ENCODE assay signal across 18 cellular contexts in the genomic region with DNA sequence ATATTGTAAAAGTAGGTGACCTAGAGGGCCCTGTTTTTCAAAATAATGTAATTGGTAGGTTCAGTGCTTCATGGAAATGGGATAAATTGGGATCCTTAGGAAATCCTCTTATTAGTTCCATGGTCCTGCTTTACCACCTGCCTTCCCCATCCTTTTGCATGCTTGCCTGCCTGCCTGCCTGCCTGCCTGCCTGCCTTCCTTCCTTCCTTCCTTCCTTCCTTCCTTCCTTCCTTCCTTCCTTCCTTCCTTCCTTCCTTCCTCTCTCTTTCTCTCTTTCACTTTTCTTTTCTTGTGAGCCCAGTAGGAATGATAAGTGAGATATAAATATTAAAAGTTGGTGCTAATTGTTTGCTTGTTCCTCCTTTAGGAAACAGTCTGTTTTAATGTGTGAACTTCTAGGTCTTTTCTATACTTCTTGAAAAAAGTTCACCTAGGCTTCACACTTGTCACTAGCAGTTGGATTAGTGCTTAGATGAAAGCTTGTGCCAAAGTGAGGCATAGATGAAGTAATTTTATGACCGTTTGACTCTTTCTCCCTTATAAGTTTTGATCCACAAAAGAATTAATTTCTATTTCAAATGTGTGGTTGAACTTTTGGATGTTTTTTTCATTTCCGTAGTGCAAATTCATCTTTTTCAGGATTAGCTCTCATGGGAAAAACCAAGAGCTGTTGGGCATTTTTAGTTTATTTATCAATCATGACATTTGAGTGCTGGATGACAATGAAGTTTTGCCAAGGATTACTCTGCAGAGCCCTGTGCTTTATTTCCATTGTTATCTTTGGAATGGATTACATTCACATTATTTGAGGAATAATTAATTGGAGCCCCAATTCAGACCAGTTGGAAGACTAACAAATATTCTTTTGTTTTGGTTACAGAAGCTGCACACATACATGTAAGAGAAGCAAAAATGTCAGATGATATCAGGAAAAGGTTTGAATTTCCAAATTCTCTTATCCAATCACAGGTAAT. TPM values are rescaled to one million over a fixed set of nuclear protein-coding genes. Genes with fewer than 3 reads are reported as not detected.
DNase-seq lines count a peak whose midpoint lies in the region; ATAC-seq, FAIRE-seq and TF ChIP-seq lines count a peak whose summit lies in the region.
"Had no signal": no experiment of that assay in that cellular context is flagged by ENCODE, and none has a peak within 500 bp of the region (broad histone marks: within the 10 kb centered on the region; RNA-seq: fewer than 3 reads in every experiment).

No MANE protein-coding gene starts in this region.

- H3K79me2 ChIP-seq in endothelial cell of umbilical vein (ENCODE audit: control insufficient read depth, insufficient read depth, low read length) = peaks cover 8% of the 10 kb centered on the region

- H3K4me3 ChIP-seq in A549 = no peak overlapping the region
- no peak overlapping the region for H3K4me3 ChIP-seq in endothelial cell of umbilical vein (replicated peaks in 1 of 3; ENCODE audit: insufficient read depth in 1 of 3, low read depth in 1 of 3, low read length in 3 of 3)
- H3K4me3 ChIP-seq: GM12878, GM23338 had no signal

- POLR2A ChIA-PET in activated CD8-positive, alpha-beta T cell treated with anti-CD3 and anti-CD28 coated beads, Interleukin-2, amount 10 ng/mL, durations not matched to agents 7 days and 5 days (lab: Charles Lee) = no interaction called here
- POLR2A ChIA-PET in activated CD8-positive, alpha-beta T cell treated with anti-CD3 and anti-CD28 coated beads for 36 hours (lab: Charles Lee) = no interaction called here
- POLR2A ChIA-PET in A549 (lab: Yijun Ruan, JAX) = no interaction called here
- POLR2A ChIA-PET in endothelial cell of umbilical vein (lab: Charles Lee) = no interaction called here

- no peak for DNase-seq in activated CD8-positive, alpha-beta T cell treated with anti-CD3 and anti-CD28 coated beads, Interleukin-2, amount 10 ng/mL, durations not matched to agents 7 days and 5 days
- no peak for DNase-seq in activated CD8-positive, alpha-beta T cell treated with anti-CD3 and anti-CD28 coated beads for 36 hours
- DNase-seq in A549 (ENCODE audit: low read depth in 1 of 2, low spot score in 1 of 2) (no peak), NCI-H69 (lab: John Stamatoyannopoulos, UW) (peak; percentile 15), endothelial cell of umbilical vein (ENCODE audit: low read depth, low spot score) (peak; percentile 50), HK-2 (ENCODE audit: unreplicated experiment) (no peak)
- DNase-seq: 8988T; BE2C; CD4-positive, alpha-beta memory T cell; DMS79; H7; IMR-90 had no signal

- no peak for TF ChIP-seq RAD21 in A549 (conservative IDR thresholded peaks at IDR 0.05 in 1 of 2, IDR thresholded peaks at IDR 0.05 in 1 of 2)

- no peak for FAIRE-seq in A549 (lab: Jason Lieb, UNC)
- peak; percentile 42 for FAIRE-seq in endothelial cell of umbilical vein (lab: Jason Lieb, UNC)
- FAIRE-seq: GM12878, GM18507 had no signal

- H2AFZ ChIP-seq in endothelial cell of umbilical vein (ENCODE audit: low read depth, low read length) = no peak overlapping the region
- H2AFZ ChIP-seq: GM23338 had no signal

- 90% methylated on average over 2 of the region's 2 CpGs for WGBS in A549 (ENCODE audit: missing lambda C conversion rate)

- H3K36me3 ChIP-seq in endothelial cell of umbilical vein (ENCODE audit: control insufficient read depth in 2 of 2, extremely low read depth in 1 of 2, insufficient read depth in 2 of 2, low read length in 2 of 2) = peaks cover 0 to 4% of the 10 kb centered on the region in 2 experiments

- TF ChIP-seq EP300 in A549 (IDR thresholded peaks at IDR 0.05) = no peak

- H3K9me3 ChIP-seq in A549 (no peaks in the 10 kb centered on the region), endothelial cell of umbilical vein (replicated peaks; ENCODE audit: control insufficient read depth, insufficient read depth, low read length) (no peaks in the 10 kb centered on the region)
- H3K9me3 ChIP-seq: BE2C had no signal

- H3K27ac ChIP-seq in A549 (no peak overlapping the region), endothelial cell of umbilical vein (ENCODE audit: insufficient read depth, low read depth, low read length) (no peak overlapping the region)
- H3K27ac ChIP-seq: C4-2B had no signal

- intact Hi-C loops in activated CD8-positive, alpha-beta T cell treated with anti-CD3 and anti-CD28 coated beads for 36 hours (cut with micrococcal nuclease) = no loop called here
- intact Hi-C loops in endothelial cell of umbilical vein (cut with micrococcal nuclease) = no loop called here

- dilution Hi-C loops in endothelial cell of umbilical vein (cut with MboI; ENCODE audit: extremely low pct_ligation_motif_present, low sequenced_read_pairs) = no loop called here

- no peak overlapping the region for H3K4me3 Mint-ChIP-seq in activated CD8-positive, alpha-beta T cell treated with anti-CD3 and anti-CD28 coated beads, Interleukin-2, amount 10 ng/mL, durations not matched to agents 7 days and 5 days
- H3K4me3 Mint-ChIP-seq in activated CD8-positive, alpha-beta T cell treated with anti-CD3 and anti-CD28 coated beads for 36 hours = no peak overlapping the region
- H3K4me3 Mint-ChIP-seq: GM23338 had no signal

- no peak for TF ChIP-seq CTCF in activated CD8-positive, alpha-beta T cell treated with anti-CD3 and anti-CD28 coated beads for 36 hours (IDR thresholded peaks at IDR 0.05)
- TF ChIP-seq CTCF in A549 (IDR thresholded peaks at IDR 0.05) = no peak
- no peak for TF ChIP-seq CTCF in endothelial cell of umbilical vein (IDR thresholded peaks at IDR 0.05; ENCODE audit: extremely low read depth in 1 of 2, insufficient read depth in 1 of 2, low read depth in 1 of 2, low read length in 2 of 2)

- H3K9me1 ChIP-seq in endothelial cell of umbilical vein (replicated peaks; ENCODE audit: control insufficient read depth, extremely low read depth, insufficient read depth, low read length) = no peaks in the 10 kb centered on the region

- TF ChIP-seq POLR2A in A549 (IDR thresholded peaks at IDR 0.05; ENCODE audit: low read length) (no peak), endothelial cell of umbilical vein (IDR thresholded peaks at IDR 0.05; ENCODE audit: low read depth, low read length) (no peak)

- peaks cover 3% of the 10 kb centered on the region for H3K9me3 Mint-ChIP-seq in activated CD8-positive, alpha-beta T cell treated with anti-CD3 and anti-CD28 coated beads, Interleukin-2, amount 10 ng/mL, durations not matched to agents 7 days and 5 days (ENCODE audit: insufficient read depth)
- H3K9me3 Mint-ChIP-seq in activated CD8-positive, alpha-beta T cell treated with anti-CD3 and anti-CD28 coated beads for 36 hours = no peaks in the 10 kb centered on the region
- H3K9me3 Mint-ChIP-seq: GM23338 had no signal

- H3K4me1 ChIP-seq in A549 (no peaks in the 10 kb centered on the region), endothelial cell of umbilical vein (ENCODE audit: control insufficient read depth, extremely low read depth, insufficient read depth, low read length) (peaks cover 20% of the 10 kb centered on the region)
- H3K4me1 ChIP-seq: BE2C had no signal

- no peaks in the 10 kb centered on the region for H4K20me1 ChIP-seq in endothelial cell of umbilical vein (replicated peaks; ENCODE audit: control insufficient read depth, extremely low read depth, insufficient read depth, low read length)

- H3K27me3 Mint-ChIP-seq in activated CD8-positive, alpha-beta T cell treated with anti-CD3 and anti-CD28 coated beads, Interleukin-2, amount 10 ng/mL, durations not matched to agents 7 days and 5 days (ENCODE audit: low read depth) = no peaks in the 10 kb centered on the region
- no peaks in the 10 kb centered on the region for H3K27me3 Mint-ChIP-seq in activated CD8-positive, alpha-beta T cell treated with anti-CD3 and anti-CD28 coated beads for 36 hours
- H3K27me3 Mint-ChIP-seq: CD4-positive, alpha-beta memory T cell had no signal

- H3K27me3 ChIP-seq in endothelial cell of umbilical vein (ENCODE audit: control insufficient read depth in 2 of 2, insufficient read depth in 2 of 2, low read length in 2 of 2) = no peaks in the 10 kb centered on the region
- H3K27me3 ChIP-seq: BE2C had no signal

- no TSS peak for BruUV-seq in endothelial cell of umbilical vein (replicated peaks; lab: Mats Ljungman, UMichigan)

- peaks cover 5% of the 10 kb centered on the region for H3K4me1 Mint-ChIP-seq in activated CD8-positive, alpha-beta T cell treated with anti-CD3 and anti-CD28 coated beads, Interleukin-2, amount 10 ng/mL, durations not matched to agents 7 days and 5 days (ENCODE audit: low read depth)
- peaks cover 3% of the 10 kb centered on the region for H3K4me1 Mint-ChIP-seq in activated CD8-positive, alpha-beta T cell treated with anti-CD3 and anti-CD28 coated beads for 36 hours (ENCODE audit: low read depth)

- no peak overlapping the region for H3K4me2 ChIP-seq in A549
- no peak overlapping the region for H3K4me2 ChIP-seq in endothelial cell of umbilical vein (ENCODE audit: insufficient read depth, low read length)
- H3K4me2 ChIP-seq: GM23338 had no signal

- peak overlapping the region; percentile 10 for H3K27ac Mint-ChIP-seq in activated CD8-positive, alpha-beta T cell treated with anti-CD3 and anti-CD28 coated beads, Interleukin-2, amount 10 ng/mL, durations not matched to agents 7 days and 5 days
- no peak overlapping the region for H3K27ac Mint-ChIP-seq in activated CD8-positive, alpha-beta T cell treated with anti-CD3 and anti-CD28 coated beads for 36 hours
- H3K27ac Mint-ChIP-seq: GM23338 had no signal

- H3K9ac ChIP-seq in endothelial cell of umbilical vein (replicated peaks; ENCODE audit: extremely low read depth, insufficient read depth, low read length) = no peak overlapping the region

- CTCF ChIA-PET in activated CD8-positive, alpha-beta T cell treated with anti-CD3 and anti-CD28 coated beads, Interleukin-2, amount 10 ng/mL, durations not matched to agents 7 days and 5 days (lab: Charles Lee) = no interaction called here
- CTCF ChIA-PET in activated CD8-positive, alpha-beta T cell treated with anti-CD3 and anti-CD28 coated beads for 36 hours (lab: Charles Lee) = interaction anchor here (1.2 kb wide), 1 partner anchor 480 kb away, joined by 3 read pairs; no protein-coding TSS in a partner anchor
- CTCF ChIA-PET in A549 (lab: Yijun Ruan, JAX) (interaction anchor here (0.9 kb wide), 1 partner anchor 90 kb away, joined by 3 read pairs; no protein-coding TSS in a partner anchor), endothelial cell of umbilical vein (lab: Charles Lee) (interaction anchor here (1.4 to 1.5 kb wide), 2 partner anchors 12 to 21 kb away, joined by 3 read pairs; no protein-coding TSS in a partner anchor)

- ATAC-seq in activated CD8-positive, alpha-beta T cell treated with anti-CD3 and anti-CD28 coated beads, Interleukin-2, amount 10 ng/mL, durations not matched to agents 7 days and 5 days = no peak
- ATAC-seq in activated CD8-positive, alpha-beta T cell treated with anti-CD3 and anti-CD28 coated beads for 36 hours = no peak
- no peak for ATAC-seq in A549
- no peak for ATAC-seq in HG03457 (IDR thresholded peaks at IDR 0.05; ENCODE audit: unreplicated experiment)
- ATAC-seq in HG02642 (IDR thresholded peaks at IDR 0.05; ENCODE audit: poor library complexity, unreplicated experiment) = no peak
- ATAC-seq: GM12878, GM23338 had no signal

- H3K36me3 Mint-ChIP-seq in activated CD8-positive, alpha-beta T cell treated with anti-CD3 and anti-CD28 coated beads, Interleukin-2, amount 10 ng/mL, durations not matched to agents 7 days and 5 days (ENCODE audit: low read depth) = peaks cover 25% of the 10 kb centered on the region
- peaks cover 9% of the 10 kb centered on the region for H3K36me3 Mint-ChIP-seq in activated CD8-positive, alpha-beta T cell treated with anti-CD3 and anti-CD28 coated beads for 36 hours (ENCODE audit: low read depth)

RNA-seq across cellular contexts. Expression of a gene that starts 30.7 kb away (rescaled TPM):
- 10 to 100 TPM; 31.5 to 32.8 TPM for total RNA-seq in activated CD8-positive, alpha-beta T cell treated with anti-CD3 and anti-CD28 coated beads, Interleukin-2, amount 10 ng/mL, durations not matched to agents 7 days and 5 days
- total RNA-seq in activated CD8-positive, alpha-beta T cell treated with anti-CD3 and anti-CD28 coated beads for 36 hours = 10 to 100 TPM; 37.3 to 42.8 TPM
- 53.8 and 71.7 TPM in 2 replicates for polyA plus RNA-seq in A549 (2011; rRNA removed)
- 10.1 and 12.5 TPM in 2 replicates for polyA plus RNA-seq in A549 (2012; cell fraction: cytosol; rRNA removed)
- 12.2 and 20.2 TPM in 2 replicates for polyA plus RNA-seq in A549 (2012; cell fraction: nucleus; rRNA removed)
- 21.7 to 23.1 TPM (median 22.0 TPM) in 3 replicates for polyA plus RNA-seq in A549 (2017; fragmentation: RNase III; extraction: RNeasy Plus Mini Kit Qiagen cat#74134 plus additional on column Dnase treatment)
- 138 and 140 TPM in 2 replicates for polyA minus RNA-seq in A549 (2011; rRNA and poly(A)+ RNA removed)
- total RNA-seq in endothelial cell of umbilical vein = 59.4 and 66.9 TPM in 2 replicates
- polyA plus RNA-seq in endothelial cell of umbilical vein = 26.7 and 27.7 TPM in 2 replicates
- polyA plus RNA-seq in endothelial cell of umbilical vein (2011; cell fraction: cytosol; rRNA removed) = 31.7 and 32.3 TPM in 2 replicates
- 86.0 and 90.1 TPM in 2 replicates for polyA plus RNA-seq in endothelial cell of umbilical vein (2011; cell fraction: nucleus; rRNA removed)
- 47.6 and 61.4 TPM in 2 replicates for polyA plus RNA-seq in endothelial cell of umbilical vein (2012)
- polyA minus RNA-seq in endothelial cell of umbilical vein = 196 and 222 TPM in 2 replicates
- 26.6 TPM for polyA minus RNA-seq in endothelial cell of umbilical vein (2011; cell fraction: cytosol; rRNA and poly(A)+ RNA removed)
- polyA minus RNA-seq in endothelial cell of umbilical vein (2011; cell fraction: nucleus; rRNA and poly(A)+ RNA removed) = 215 and 380 TPM in 2 replicates

Comparison
In these comparisons a context has a peak if more than half of its experiments do, and no peak if none do; other contexts are left out.
1. DNase-seq: peak in NCI-H69 (single experiment) and endothelial cell of umbilical vein (single experiment); none in activated CD8-positive, alpha-beta T cell treated with anti-CD3 and anti-CD28 coated beads, Interleukin-2, amount 10 ng/mL, durations not matched to agents 7 days and 5 days (single experiment), activated CD8-positive, alpha-beta T cell treated with anti-CD3 and anti-CD28 coated beads for 36 hours (single experiment), A549 (0 of 2) and HK-2 (single experiment).